ENCODE assay signal across 14 cellular contexts in the genomic region with DNA sequence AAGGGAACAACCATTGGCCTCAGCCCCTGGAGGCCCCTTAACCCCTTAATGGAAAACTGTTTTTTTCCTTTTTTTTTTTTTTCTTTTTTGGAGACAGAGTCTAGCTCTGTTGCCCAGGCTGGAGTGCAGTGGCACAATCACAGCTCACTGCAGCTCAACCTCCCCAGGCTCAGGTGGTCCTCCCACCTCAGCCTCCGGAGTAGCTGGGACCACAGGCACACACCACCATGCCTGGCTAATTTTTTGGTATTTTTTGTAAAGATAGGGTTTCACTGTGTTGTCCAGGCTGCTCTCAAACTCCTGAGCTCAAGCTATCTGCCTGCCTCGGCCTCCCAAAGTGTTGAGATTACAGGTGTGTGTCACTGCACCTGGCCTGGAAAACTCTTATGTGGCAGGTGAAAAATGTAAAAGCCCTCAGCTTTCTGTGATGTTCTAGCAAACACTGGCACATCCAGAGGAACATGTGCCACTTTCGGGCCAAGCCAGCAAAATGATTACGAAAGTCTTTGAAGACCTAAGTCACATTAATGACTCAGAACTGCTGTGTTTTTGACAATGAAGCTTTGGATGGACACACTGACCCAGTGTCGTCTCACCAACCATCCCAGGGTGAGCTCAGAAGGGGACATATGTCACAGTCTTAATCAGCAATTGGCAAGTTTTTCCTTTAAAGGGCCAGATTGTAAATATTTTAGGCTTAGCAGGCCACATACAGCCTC.
DNase-seq lines count a peak whose midpoint lies in the region; ATAC-seq, FAIRE-seq and TF ChIP-seq lines count a peak whose summit lies in the region.
"Had no signal": no experiment of that assay in that cellular context is flagged by ENCODE, and none has a peak within 500 bp of the region (broad histone marks: within the 10 kb centered on the region; RNA-seq: fewer than 3 reads in every experiment).

No MANE protein-coding gene starts in this region.

- peak in 3 of 4 donors; percentile 51 to 79 (median 65) for ATAC-seq in psoas muscle

- no peaks in the 10 kb centered on the region for H3K9me2 ChIP-seq in PC-9 (ENCODE audit: insufficient read depth)

- H3K9ac ChIP-seq in endodermal cell (ENCODE audit: extremely low read depth, low read length, poor library complexity, severe bottlenecking) (no peak overlapping the region), kidney (ENCODE audit: low read length in 2 of 2) (no peak overlapping the region)

- POLR2A ChIA-PET in PC-9 (lab: Charles Lee; ENCODE audit: unreplicated experiment): interaction anchor here (0.6 to 0.7 kb wide), 3 partner anchors 79 to 195 kb away, joined by 3 to 25 read pairs (median 9); no protein-coding TSS in a partner anchor

- H3K4me2 ChIP-seq in PC-9: peak overlapping the region; percentile 59

- DNase-seq in EL (peak; percentile 21), PC-9 (peak; percentile 43 to 87), endodermal cell (peak; percentile 22), psoas muscle (no peak), SIG-M5 treated with dmso at 0.1 percent for 504 hours (lab: John Stamatoyannopoulos, UW; ENCODE audit: unreplicated experiment) (no peak), kidney (no peak), T-helper 1 cell (no peak), osteocyte (ENCODE audit: extremely low spot score, unreplicated experiment) (no peak)
- DNase-seq: activated CD8-positive, alpha-beta memory T cell treated with anti-CD3 and anti-CD28 coated beads for 24 hours; amniotic stem cell; NK-92 treated with Interleukin-12 subunit alpha and Interleukin-12 subunit beta, amount 100 ng/mL, for 24 hours had no signal

- H3K36me3 Mint-ChIP-seq in endodermal cell (ENCODE audit: low read depth) (no peaks in the 10 kb centered on the region), osteocyte (ENCODE audit: unreplicated experiment) (no peaks in the 10 kb centered on the region)
- H3K36me3 Mint-ChIP-seq: CD14-positive monocyte had no signal

- H3K9me3 Mint-ChIP-seq in endodermal cell (no peaks in the 10 kb centered on the region), osteocyte (ENCODE audit: unreplicated experiment) (no peaks in the 10 kb centered on the region)
- H3K9me3 Mint-ChIP-seq: activated T-helper 2 cell treated with anti-CD3 and anti-CD28 coated beads, Interferon-gamma antibody, Interleukin-2, Interleukin-4, amounts not matched to agents 10 μg/mL and 5 μg/mL and 100 μg/mL, durations not matched to agents 14 hours and 24 hours and 36 hours had no signal

- TF ChIP-seq CTCF in PC-9 (conservative IDR thresholded peaks at IDR 0.05): no peak
- no peak for TF ChIP-seq CTCF in endodermal cell (conservative IDR thresholded peaks at IDR 0.05)
- no peak for TF ChIP-seq CTCF in psoas muscle (IDR thresholded peaks at IDR 0.05)
- no peak for TF ChIP-seq CTCF in kidney (IDR thresholded peaks at IDR 0.05; ENCODE audit: borderline replicate concordance, extremely low read depth, insufficient read depth)
- TF ChIP-seq CTCF in osteocyte (IDR thresholded peaks at IDR 0.05): no peak

- H2AFZ ChIP-seq in PC-9: no peak overlapping the region

- H3K4me1 Mint-ChIP-seq in endodermal cell (peaks cover 40% of the 10 kb centered on the region), osteocyte (ENCODE audit: unreplicated experiment) (peaks cover 49% of the 10 kb centered on the region)

- H3K4me3 ChIP-seq in PC-9 (no peak overlapping the region), endodermal cell (ENCODE audit: low read length) (no peak overlapping the region), psoas muscle (no peak overlapping the region), kidney (ENCODE audit: low read length in 2 of 2) (no peak overlapping the region)
- H3K4me3 ChIP-seq: SK-N-MC had no signal

- H3K4me3 Mint-ChIP-seq in endodermal cell (no peak overlapping the region), osteocyte (ENCODE audit: unreplicated experiment) (no peak overlapping the region)
- H3K4me3 Mint-ChIP-seq: CD14-positive monocyte had no signal

- H3K4me1 ChIP-seq in PC-9 (replicated peaks; ENCODE audit: insufficient read depth): peaks cover 98% of the 10 kb centered on the region
- H3K4me1 ChIP-seq in endodermal cell (ENCODE audit: control insufficient read depth, insufficient read depth, low read length): peaks cover 19% of the 10 kb centered on the region
- H3K4me1 ChIP-seq in psoas muscle: peaks cover 4% of the 10 kb centered on the region
- H3K4me1 ChIP-seq in kidney (ENCODE audit: control insufficient read depth in 1 of 2, insufficient read depth in 1 of 2, low read depth in 1 of 2, low read length in 2 of 2): no peaks in the 10 kb centered on the region

- BruUV-seq in PC-9 (replicated peaks; lab: Mats Ljungman, UMichigan): no TSS peak

- H3F3A ChIP-seq in PC-9 (ENCODE audit: insufficient read depth, low read depth): peaks cover 69% of the 10 kb centered on the region

- H3K27ac Mint-ChIP-seq in endodermal cell (no peak overlapping the region), osteocyte (ENCODE audit: unreplicated experiment) (no peak overlapping the region)
- H3K27ac Mint-ChIP-seq: activated T-helper 2 cell treated with anti-CD3 and anti-CD28 coated beads, Interferon-gamma antibody, Interleukin-2, Interleukin-4, amounts not matched to agents 10 μg/mL and 5 μg/mL and 100 μg/mL, durations not matched to agents 14 hours and 24 hours and 36 hours; CD14-positive monocyte had no signal

- CTCF ChIA-PET in PC-9 (lab: Charles Lee): interaction anchor here (0.6 to 1.0 kb wide), 4 partner anchors 45 to 542 kb away, joined by 4 to 7 read pairs (median 4); no protein-coding TSS in a partner anchor

- no peak for FAIRE-seq in kidney (lab: Jason Lieb, UNC)

- H3K36me3 ChIP-seq in PC-9 (ENCODE audit: low read depth): no peaks in the 10 kb centered on the region
- no peaks in the 10 kb centered on the region for H3K36me3 ChIP-seq in endodermal cell (ENCODE audit: control insufficient read depth, insufficient read depth, low read length)
- H3K36me3 ChIP-seq in psoas muscle (ENCODE audit: insufficient read depth in 1 of 2, low read depth in 1 of 2): no peaks in the 10 kb centered on the region
- H3K36me3 ChIP-seq in kidney (ENCODE audit: control insufficient read depth in 1 of 2, insufficient read depth in 2 of 2, low read length in 2 of 2): no peaks in the 10 kb centered on the region

- peaks cover 24% of the 10 kb centered on the region for H3K79me2 ChIP-seq in PC-9 (ENCODE audit: low read depth)

- H3K27me3 ChIP-seq in PC-9 (ENCODE audit: insufficient read depth, low read depth) (no peaks in the 10 kb centered on the region), endodermal cell (ENCODE audit: control insufficient read depth, insufficient read depth, low read length, poor library complexity, severe bottlenecking) (no peaks in the 10 kb centered on the region), psoas muscle (ENCODE audit: insufficient read depth in 3 of 3, low read length in 2 of 3) (peaks cover 0 to 4% (median 3%) of the 10 kb centered on the region in 3 donors)

- WGBS in endodermal cell (ENCODE audit: insufficient coverage in 1 of 2, insufficient read length in 1 of 2), 2 experiments: 90 to 92% methylated on average over 5 of the region's 5 CpGs
- 69 to 79% (median 72%) methylated on average over 5 of the region's 5 CpGs for WGBS in psoas muscle, 3 donors

- H4K20me1 ChIP-seq in PC-9 (ENCODE audit: insufficient read depth): no peaks in the 10 kb centered on the region

- intact Hi-C loops in PC-9 (cut with micrococcal nuclease; ENCODE audit: unreplicated experiment): loop anchor here (1.0 to 5.0 kb wide), 2 partner anchors 71 to 239 kb away; no protein-coding TSS in a partner anchor
- intact Hi-C loops in psoas muscle (cut with DNase I): no loop called here
- intact Hi-C loops in kidney (cut with DNase I): no loop called here

- H3K27ac ChIP-seq in PC-9 (peak overlapping the region; percentile 87), endodermal cell (ENCODE audit: low read depth, low read length) (no peak overlapping the region), psoas muscle (no peak overlapping the region), kidney (ENCODE audit: low read depth in 2 of 2, low read length in 2 of 2) (no peak overlapping the region)
- H3K27ac ChIP-seq: SK-N-MC had no signal

- H3K9me3 ChIP-seq in PC-9 (ENCODE audit: insufficient read depth, low read depth): no peaks in the 10 kb centered on the region
- no peaks in the 10 kb centered on the region for H3K9me3 ChIP-seq in endodermal cell (ENCODE audit: control insufficient read depth, low read length)
- no peaks in the 10 kb centered on the region for H3K9me3 ChIP-seq in psoas muscle
- H3K9me3 ChIP-seq in kidney (ENCODE audit: control insufficient read depth in 1 of 2, low read length in 2 of 2): no peaks in the 10 kb centered on the region

- H3K27me3 Mint-ChIP-seq in endodermal cell (ENCODE audit: insufficient read depth) (no peaks in the 10 kb centered on the region), osteocyte (ENCODE audit: unreplicated experiment) (no peaks in the 10 kb centered on the region)

Comparison
In these comparisons a context has a peak if more than half of its experiments do, and no peak if none do; other contexts are left out.
1. DNase-seq: peak in EL (single experiment), PC-9 (2 of 2) and endodermal cell (single experiment); none in psoas muscle (0 of 2), SIG-M5 treated with dmso at 0.1 percent for 504 hours (single experiment), kidney (single experiment), T-helper 1 cell (0 of 5) and osteocyte (single experiment).